Comparison of ENCODE assay signal across 26 cellular contexts in the genomic region with DNA sequence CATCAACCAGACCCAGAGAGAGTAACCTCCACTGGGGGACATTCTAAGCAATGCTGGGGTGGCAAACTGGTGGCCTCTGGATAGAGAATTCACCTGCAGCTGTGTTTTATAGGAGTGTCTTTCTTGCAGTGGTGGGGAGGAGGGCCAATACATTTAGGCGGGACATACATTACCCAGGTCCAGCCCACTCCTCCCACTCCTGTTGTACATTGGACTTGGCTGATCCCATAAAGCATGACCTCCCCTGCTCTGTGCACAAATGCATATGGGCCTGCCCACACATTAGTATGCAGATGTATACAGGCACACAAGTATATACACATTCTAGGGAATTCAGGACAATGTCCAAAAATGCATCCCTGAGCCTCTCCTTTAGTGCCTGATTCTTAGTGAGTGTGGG.
"Had no signal": no experiment of that assay in that cellular context is flagged by ENCODE, and none has a peak within 500 bp of the region (broad histone marks: within the 10 kb centered on the region; RNA-seq: fewer than 3 reads in every experiment).

No MANE protein-coding gene starts in this region.

- H3K4me2 ChIP-seq: hepatocyte had no signal

- H3K36me3 Mint-ChIP-seq: natural killer cell had no signal

- H3K27me3 Mint-ChIP-seq: activated naive CD8-positive, alpha-beta T cell treated with anti-CD3 and anti-CD28 coated beads for 36 hours; T-helper 17 cell had no signal

- H3K9me3 ChIP-seq: sigmoid colon had no signal

- H3K36me3 ChIP-seq: cardiac muscle cell, sigmoid colon had no signal

- H3K27me3 ChIP-seq: cardiac muscle cell, hepatocyte, sigmoid colon had no signal

- H3K27ac ChIP-seq: cardiac muscle cell, hepatocyte, sigmoid colon, tibial artery had no signal

- DNase-seq: activated CD4-positive, alpha-beta T cell treated with anti-CD3 and anti-CD28 coated beads for 4 hours; activated CD4-positive, alpha-beta T cell treated with anti-CD3 and anti-CD28 coated beads, Interleukin-2, amount 50 U/mL, for 48 hours; activated CD4-positive, CD25-positive, alpha-beta regulatory T cell; activated naive CD4-positive, alpha-beta T cell; activated naive CD8-positive, alpha-beta T cell treated with anti-CD3 and anti-CD28 coated beads for 36 hours; activated T-cell treated with anti-CD3 and anti-CD28 coated beads, Interleukin-2, amount 50 U/mL, for 1 hour; effector CD4-positive, alpha-beta T cell; erythroblast; glutamatergic neuron; immature natural killer cell; kidney glomerular epithelial cell; left ventricle myocardium superior; mammary epithelial cell; natural killer cell; retina; sigmoid colon; stimulated activated CD4-positive, alpha-beta T cell treated with anti-CD3 and anti-CD28 coated beads, Interleukin-2, amount 100 ng/mL, for 48 hours; stimulated activated CD8-positive, alpha-beta memory T cell treated with anti-CD3 and anti-CD28 coated beads, Interleukin-4, amount 100 ng/mL, for 48 hours; stimulated activated naive CD4-positive, alpha-beta T cell treated with Interleukin-2 at 50 U/mL for 16 hours; T-helper 17 cell; tibial artery had no signal

- H3K4me3 Mint-ChIP-seq: activated naive CD8-positive, alpha-beta T cell treated with anti-CD3 and anti-CD28 coated beads for 36 hours; dendritic cell treated with granulocyte-macrophage colony-stimulating factor and Interleukin-4, amounts not matched to agents 40 ng/mL and 50 ng/mL, for 4 days; immature natural killer cell; mesothelial cell of epicardium; natural killer cell; T-helper 17 cell had no signal

- H3K4me3 ChIP-seq: cardiac muscle cell, hepatocyte, sigmoid colon, tibial artery had no signal

- H3K27ac Mint-ChIP-seq: activated naive CD8-positive, alpha-beta T cell treated with anti-CD3 and anti-CD28 coated beads for 36 hours; activated T-helper 2 cell treated with anti-CD3 and anti-CD28 coated beads, Interferon-gamma antibody, Interleukin-2, Interleukin-4, amounts not matched to agents 10 μg/mL and 5 μg/mL and 100 μg/mL, durations not matched to agents 14 hours and 24 hours and 36 hours; dendritic cell treated with granulocyte-macrophage colony-stimulating factor and Interleukin-4, amounts not matched to agents 40 ng/mL and 50 ng/mL, for 4 days; immature natural killer cell; mesothelial cell of epicardium; natural killer cell; T-helper 17 cell had no signal

- H3K79me2 ChIP-seq: hepatocyte had no signal

- ATAC-seq: left ventricle myocardium superior, natural killer cell, T-helper 17 cell had no signal

- H2AFZ ChIP-seq: hepatocyte had no signal

- H3K4me1 Mint-ChIP-seq: activated naive CD8-positive, alpha-beta T cell treated with anti-CD3 and anti-CD28 coated beads for 36 hours; mesothelial cell of epicardium had no signal

- H3K9me3 Mint-ChIP-seq: activated naive CD8-positive, alpha-beta T cell treated with anti-CD3 and anti-CD28 coated beads for 36 hours; activated T-helper 2 cell treated with anti-CD3 and anti-CD28 coated beads, Interferon-gamma antibody, Interleukin-2, Interleukin-4, amounts not matched to agents 10 μg/mL and 5 μg/mL and 100 μg/mL, durations not matched to agents 14 hours and 24 hours and 36 hours; dendritic cell treated with granulocyte-macrophage colony-stimulating factor and Interleukin-4, amounts not matched to agents 40 ng/mL and 50 ng/mL, for 4 days; immature natural killer cell; natural killer cell had no signal
